ENCODE assay signal across 13 cellular contexts in genomic region chr16:75116911-75117245, GRCh38. TPM values are rescaled to one million over a fixed set of nuclear protein-coding genes. Genes with fewer than 3 reads are reported as not detected.
DNase-seq lines count a peak whose midpoint lies in the region; ATAC-seq, FAIRE-seq and TF ChIP-seq lines count a peak whose summit lies in the region.
"Had no signal": no experiment of that assay in that cellular context is flagged by ENCODE, and none has a peak within 500 bp of the region (broad histone marks: within the 10 kb centered on the region; RNA-seq: fewer than 3 reads in every experiment).

No MANE protein-coding gene starts in this region.

- no peak overlapping the region for H3K9ac ChIP-seq in mammary epithelial cell (ENCODE audit: insufficient read depth, low read length)

- H3K36me3 Mint-ChIP-seq in MCF 10A (ENCODE audit: insufficient read depth, unreplicated experiment): peaks cover 18% of the 10 kb centered on the region

- no peaks in the 10 kb centered on the region for H3K27me3 Mint-ChIP-seq in MCF 10A (ENCODE audit: insufficient read depth, unreplicated experiment)

- CTCF ChIA-PET in MCF 10A (lab: Yijun Ruan, JAX) (no interaction called here), mammary epithelial cell (lab: Charles Lee; ENCODE audit: low non-redundant PET) (no interaction called here)

- H3K27ac Mint-ChIP-seq in MCF 10A (ENCODE audit: low read depth, unreplicated experiment): no peak overlapping the region
- H3K27ac Mint-ChIP-seq: activated CD8-positive, alpha-beta T cell treated with anti-CD3 and anti-CD28 coated beads, Interleukin-2, amount 10 ng/mL, durations not matched to agents 7 days and 5 days; activated T-helper 2 cell treated with anti-CD3 and anti-CD28 coated beads, Interferon-gamma antibody, Interleukin-2, Interleukin-4, amounts not matched to agents 10 μg/mL and 5 μg/mL and 100 μg/mL, durations not matched to agents 14 hours and 24 hours and 36 hours had no signal

- DNase-seq in MCF 10A (ENCODE audit: unreplicated experiment) (no peak), mammary epithelial cell (no peak), breast epithelium (ENCODE audit: low spot score in 2 of 2) (no peak), lower lobe of right lung (no peak), tibial nerve (ENCODE audit: low spot score in 2 of 2) (no peak), pancreas (no peak)
- no peak for DNase-seq in activated effector memory CD4-positive, alpha-beta T cell treated with anti-CD3 and anti-CD28 coated beads, Interleukin-2, amount 50 U/mL, for 16 hours
- DNase-seq: activated CD8-positive, alpha-beta T cell treated with anti-CD3 and anti-CD28 coated beads, Interleukin-2, amount 10 ng/mL, durations not matched to agents 7 days and 5 days had no signal

- H3K36me3 ChIP-seq in mammary epithelial cell (ENCODE audit: insufficient read depth, low read length) (no peaks in the 10 kb centered on the region), breast epithelium (no peaks in the 10 kb centered on the region), lower lobe of right lung (no peaks in the 10 kb centered on the region), tibial nerve (peaks cover 0 to 21% (median 0%) of the 10 kb centered on the region in 3 donors), pancreas (no peaks in the 10 kb centered on the region)

- FAIRE-seq in pancreas (lab: Jason Lieb, UNC): no peak
- FAIRE-seq: G401.6, TTC549 had no signal

- POLR2A ChIA-PET in MCF 10A (lab: Yijun Ruan, JAX): interaction anchor here (0.7 kb wide), 1 partner anchor 119 kb away, joined by 3 read pairs; no protein-coding TSS in a partner anchor

- in situ Hi-C loops in mammary epithelial cell (cut with MboI; ENCODE audit: low sequenced_read_pairs in 2 of 2): loop anchor here in 1 of 2 donors (25.0 kb wide), 1 partner anchor 405 kb away; the partner anchor contains the start of gene MLKL

- BruUV-seq in MCF 10A (replicated peaks; lab: Mats Ljungman, UMichigan) (no TSS peak), mammary epithelial cell (replicated peaks; lab: Mats Ljungman, UMichigan) (no TSS peak)

- dilution Hi-C loops in mammary epithelial cell (cut with HindIII; ENCODE audit: low sequenced_read_pairs): loop anchor here (5.0 kb wide), 2 partner anchors 45 to 80 kb away; no protein-coding TSS in a partner anchor

- H3K9me3 ChIP-seq in mammary epithelial cell (replicated peaks; ENCODE audit: insufficient read depth, low read length): peaks cover 5% of the 10 kb centered on the region
- peaks cover 1 to 4% of the 10 kb centered on the region in 2 donors for H3K9me3 ChIP-seq in breast epithelium
- H3K9me3 ChIP-seq in lower lobe of right lung: peaks cover 6% of the 10 kb centered on the region
- peaks cover 0 to 8% (median 5%) of the 10 kb centered on the region in 4 donors for H3K9me3 ChIP-seq in tibial nerve
- H3K9me3 ChIP-seq in pancreas: no peaks in the 10 kb centered on the region

- WGBS in mammary epithelial cell (ENCODE audit: low coverage, missing lambda C conversion rate): 14% methylated on average over 1 of the region's 3 CpGs
- 27 to 39% methylated on average over 3 of the region's 3 CpGs for WGBS in tibial nerve, 2 donors
- 17 to 26% methylated on average over 3 of the region's 3 CpGs for WGBS in pancreas, 2 donors

- peak overlapping the region; percentile 70 for H3K4me3 Mint-ChIP-seq in MCF 10A (ENCODE audit: unreplicated experiment)
- H3K4me3 Mint-ChIP-seq: activated CD8-positive, alpha-beta T cell treated with anti-CD3 and anti-CD28 coated beads, Interleukin-2, amount 10 ng/mL, durations not matched to agents 7 days and 5 days had no signal

- intact Hi-C loops in MCF 10A (cut with micrococcal nuclease): no loop called here
- intact Hi-C loops in mammary epithelial cell (cut with micrococcal nuclease): loop anchor here (10.0 kb wide), 1 partner anchor 222 kb away; no protein-coding TSS in a partner anchor
- intact Hi-C loops in breast epithelium (cut with DNase I; ENCODE audit: low total_unique reads): no loop called here
- intact Hi-C loops in lower lobe of right lung (cut with DNase I): no loop called here
- intact Hi-C loops in pancreas (cut with DNase I): loop anchor here in 1 of 3 donors (10.0 kb wide), 1 partner anchor 252 kb away; no protein-coding TSS in a partner anchor

- no peak for TF ChIP-seq CTCF in MCF 10A (IDR thresholded peaks at IDR 0.05; ENCODE audit: unreplicated experiment)
- no peak for TF ChIP-seq CTCF in mammary epithelial cell (conservative IDR thresholded peaks at IDR 0.05 in 1 of 2, IDR thresholded peaks at IDR 0.05 in 1 of 2; ENCODE audit: extremely low read depth in 1 of 2, insufficient read depth in 1 of 2, low read depth in 1 of 2, low read length in 2 of 2)
- no peak for TF ChIP-seq CTCF in breast epithelium (IDR thresholded peaks at IDR 0.05)
- no peak for TF ChIP-seq CTCF in lower lobe of right lung (IDR thresholded peaks at IDR 0.05)
- TF ChIP-seq CTCF in tibial nerve (IDR thresholded peaks at IDR 0.05): no peak
- no peak for TF ChIP-seq CTCF in pancreas (IDR thresholded peaks at IDR 0.05)

- no peak for TF ChIP-seq EP300 in tibial nerve (IDR thresholded peaks at IDR 0.05)

- no peaks in the 10 kb centered on the region for H4K20me1 ChIP-seq in mammary epithelial cell (ENCODE audit: insufficient read depth, low read length)

- H3K4me2 ChIP-seq in mammary epithelial cell (ENCODE audit: insufficient read depth, low read depth, low read length): no peak overlapping the region

- H3K4me1 ChIP-seq in mammary epithelial cell (ENCODE audit: insufficient read depth, low read length): peaks cover 4% of the 10 kb centered on the region
- H3K4me1 ChIP-seq in breast epithelium: peaks cover 4 to 9% of the 10 kb centered on the region in 2 donors
- peaks cover 33% of the 10 kb centered on the region for H3K4me1 ChIP-seq in lower lobe of right lung
- peaks cover 0 to 37% (median 8%) of the 10 kb centered on the region in 4 donors for H3K4me1 ChIP-seq in tibial nerve
- H3K4me1 ChIP-seq in pancreas: peaks cover 0 to 7% (median 5%) of the 10 kb centered on the region in 3 donors

- no peaks in the 10 kb centered on the region for H3K79me2 ChIP-seq in mammary epithelial cell (ENCODE audit: insufficient read depth, low read length)

- H3K27me3 ChIP-seq in mammary epithelial cell (ENCODE audit: insufficient read depth, low read length): no peaks in the 10 kb centered on the region
- H3K27me3 ChIP-seq in breast epithelium: no peaks in the 10 kb centered on the region
- no peaks in the 10 kb centered on the region for H3K27me3 ChIP-seq in lower lobe of right lung (ENCODE audit: low read depth)
- H3K27me3 ChIP-seq in tibial nerve: no peaks in the 10 kb centered on the region
- no peaks in the 10 kb centered on the region for H3K27me3 ChIP-seq in pancreas
- H3K27me3 ChIP-seq: ascending aorta had no signal

- H3K4me3 ChIP-seq in mammary epithelial cell (replicated peaks in 1 of 3; ENCODE audit: insufficient read depth in 1 of 3, low read depth in 2 of 3, low read length in 3 of 3) (no peak overlapping the region), breast epithelium (peak overlapping the region; percentile 47 to 75 (median 60)), lower lobe of right lung (peak overlapping the region; percentile 66), tibial nerve (peak overlapping the region in 2 of 4 donors; percentile 50 to 66), pancreas (peak overlapping the region in 1 of 4 donors; percentile 55)

- H3K27ac ChIP-seq in mammary epithelial cell (ENCODE audit: insufficient read depth, low read depth, low read length) (no peak overlapping the region), breast epithelium (peak overlapping the region; percentile 67), lower lobe of right lung (peak overlapping the region; percentile 80), tibial nerve (peak overlapping the region in 3 of 4 donors; percentile 72 to 90 (median 77)), pancreas (peak overlapping the region in 2 of 4 donors; percentile 73 to 76)

- ATAC-seq in lower lobe of right lung: no peak
- no peak for ATAC-seq in pancreas
- ATAC-seq in GM21381 (IDR thresholded peaks at IDR 0.05; ENCODE audit: unreplicated experiment): no peak
- ATAC-seq: activated CD8-positive, alpha-beta T cell treated with anti-CD3 and anti-CD28 coated beads, Interleukin-2, amount 10 ng/mL, durations not matched to agents 7 days and 5 days had no signal

- no peaks in the 10 kb centered on the region for H3K9me3 Mint-ChIP-seq in MCF 10A (ENCODE audit: unreplicated experiment)

- TF ChIP-seq POLR2A in breast epithelium (IDR thresholded peaks at IDR 0.05) (no peak), tibial nerve (IDR thresholded peaks at IDR 0.05) (no peak)

- peaks cover 4% of the 10 kb centered on the region for H3K4me1 Mint-ChIP-seq in MCF 10A (ENCODE audit: insufficient read depth, unreplicated experiment)

- no peak overlapping the region for H2AFZ ChIP-seq in mammary epithelial cell (ENCODE audit: low read depth, low read length)

RNA-seq across cellular contexts. Expression of gene LDHD, which starts 0.3 kb away (rescaled TPM):
- 0.15 and 0.30 TPM in 2 replicates for total RNA-seq in MCF 10A (2022)
- total RNA-seq in mammary epithelial cell: 1 to 10 TPM in 1 of 2 donors, under 1 TPM in 1; 0.50 to 1.4 TPM
- 0.16 TPM for polyA plus RNA-seq in mammary epithelial cell
- not detected for polyA minus RNA-seq in mammary epithelial cell
- 10 to 100 TPM; 10.5 to 17.6 (median 10.7) TPM for total RNA-seq in breast epithelium
- total RNA-seq in lower lobe of right lung: 13.2 TPM
- total RNA-seq in tibial nerve: 10 to 100 TPM; 20.1 to 48.7 (median 27.7) TPM
- total RNA-seq in pancreas: 10 to 100 TPM in 2 of 6 donors, 1 to 10 TPM in 4; 6.9 to 12.2 (median 8.6) TPM
- 10 to 100 TPM; 15.8 to 20.3 TPM for polyA plus RNA-seq in pancreas

RNA-seq across cellular contexts. Expression of gene ZFP1, which starts 31.4 kb away (rescaled TPM):
- total RNA-seq in MCF 10A (2022) (11.5 and 14.0 TPM in 2 replicates), mammary epithelial cell (10 to 100 TPM; 11.9 to 13.7 TPM), breast epithelium (10 to 100 TPM in 2 of 3 donors, 1 to 10 TPM in 1; 7.0 to 16.0 (median 12.5) TPM), lower lobe of right lung (10.4 TPM), tibial nerve (10 to 100 TPM in 2 of 4 donors, 1 to 10 TPM in 2; 6.3 to 12.6 (median 9.5) TPM), pancreas (1 to 10 TPM; 1.9 to 4.2 (median 3.3) TPM)
- polyA plus RNA-seq in mammary epithelial cell (6.4 TPM), pancreas (1 to 10 TPM; 1.8 to 3.3 TPM)
- 4.1 TPM for polyA minus RNA-seq in mammary epithelial cell

Comparison
In these comparisons a context has a peak if more than half of its experiments do, and no peak if none do; other contexts are left out.
1. H3K4me3 ChIP-seq: peak in breast epithelium (3 of 3) and lower lobe of right lung (single experiment); none in mammary epithelial cell (0 of 3).